In genomic region chr22:32644252-32645100, GRCh38 we compare ENCODE assay signal across 8 cellular contexts.
A peak's percentile ranks its signal among the peaks of the same experiment; 100 is the strongest.
DNase-seq lines count a peak whose midpoint lies in the region; ATAC-seq and TF ChIP-seq lines count a peak whose summit lies in the region.

No MANE protein-coding gene starts in this region.

- DNase-seq in AG20443 (ENCODE audit: low spot score) (peak; percentile 51), OCI-LY7 (ENCODE audit: low spot score) (no peak), ascending aorta (ENCODE audit: low spot score in 2 of 2) (peak; percentile 25 to 75), WERI-Rb-1 (no peak)
- DNase-seq in stimulated activated naive CD4-positive, alpha-beta T cell treated with Interleukin-2 at 50 U/mL for 16 hours (lab: John Stamatoyannopoulos, UW): peak; percentile 3

- H3K36me3 ChIP-seq in OCI-LY7 (ENCODE audit: insufficient read depth, low read length) (no peaks in the 10 kb centered on the region), ascending aorta (no peaks in the 10 kb centered on the region), liver (ENCODE audit: control insufficient read depth in 4 of 4, insufficient read depth in 3 of 4, low read depth in 1 of 4, low read length in 3 of 4) (no peaks in the 10 kb centered on the region), WERI-Rb-1 (no peaks in the 10 kb centered on the region)

- H3K79me2 ChIP-seq in OCI-LY7 (ENCODE audit: insufficient read depth, low read depth, low read length): no peaks in the 10 kb centered on the region

- H2AFZ ChIP-seq in OCI-LY7 (ENCODE audit: low read length): peak overlapping the region; percentile 34; the same call in 1 of the 2 replicates

- intact Hi-C loops in OCI-LY7 (cut with micrococcal nuclease; ENCODE audit: unreplicated experiment) (no loop called here), ascending aorta (cut with DNase I) (no loop called here)

- 21% methylated on average over 14 of the region's 14 CpGs for WGBS in liver

- TF ChIP-seq CTCF in OCI-LY7 (conservative IDR thresholded peaks at IDR 0.05; ENCODE audit: low read length) (no peak), ascending aorta (IDR thresholded peaks at IDR 0.05) (no peak), liver (IDR thresholded peaks at IDR 0.05; ENCODE audit: low read depth, low read length, missing input control) (no peak), WERI-Rb-1 (IDR thresholded peaks at IDR 0.05; ENCODE audit: low read depth, low read length) (no peak)

- H3K9ac ChIP-seq in liver (ENCODE audit: low read depth in 1 of 2, low read length in 2 of 2): peak overlapping the region in 1 of 2 donors; percentile 62

- peaks cover 4% of the 10 kb centered on the region for H3K4me1 ChIP-seq in OCI-LY7 (ENCODE audit: insufficient read depth, low read length, poor library complexity, severe bottlenecking)
- H3K4me1 ChIP-seq in ascending aorta: no peaks in the 10 kb centered on the region
- H3K4me1 ChIP-seq in liver (ENCODE audit: control insufficient read depth in 4 of 4, insufficient read depth in 4 of 4, low read length in 3 of 4): peaks cover 4 to 10% (median 7%) of the 10 kb centered on the region in 4 donors

- CTCF ChIA-PET in OCI-LY7 (lab: Charles Lee; ENCODE audit: unreplicated experiment): no interaction called here

- peak; percentile 73 to 78 for TF ChIP-seq RAD21 in liver (IDR thresholded peaks at IDR 0.05)

- no peaks in the 10 kb centered on the region for H3K9me2 ChIP-seq in OCI-LY7 (ENCODE audit: insufficient read depth, low read length)

- no peaks in the 10 kb centered on the region for H4K20me1 ChIP-seq in OCI-LY7 (ENCODE audit: insufficient read depth, low read length)

- H3K27ac ChIP-seq in OCI-LY7 (ENCODE audit: low read depth, low read length, poor library complexity, severe bottlenecking) (no peak overlapping the region), ascending aorta (peak overlapping the region; percentile 58 to 64), liver (ENCODE audit: low read depth in 1 of 2, low read length in 2 of 2) (peak overlapping the region; percentile 52 to 86), WERI-Rb-1 (no peak overlapping the region)

- no peak overlapping the region for H3K4me2 ChIP-seq in OCI-LY7 (ENCODE audit: low read length)

- POLR2A ChIA-PET in OCI-LY7 (lab: Charles Lee): no interaction called here

- no TSS peak for BruUV-seq in OCI-LY7 (replicated peaks; lab: Mats Ljungman, UMichigan)

- H3K9me3 ChIP-seq in OCI-LY7 (ENCODE audit: low read length) (no peaks in the 10 kb centered on the region), ascending aorta (no peaks in the 10 kb centered on the region), liver (ENCODE audit: control insufficient read depth in 4 of 4, low read length in 3 of 4) (peaks cover 0 to 3% (median 0%) of the 10 kb centered on the region in 4 donors), WERI-Rb-1 (ENCODE audit: severe bottlenecking) (no peaks in the 10 kb centered on the region)

- no peak for ATAC-seq in HG03135 (IDR thresholded peaks at IDR 0.05; ENCODE audit: unreplicated experiment)
- ATAC-seq in HG03469 (IDR thresholded peaks at IDR 0.05; ENCODE audit: unreplicated experiment): no peak

- H3K27me3 ChIP-seq in ascending aorta: no peaks in the 10 kb centered on the region
- no peaks in the 10 kb centered on the region for H3K27me3 ChIP-seq in liver (ENCODE audit: control insufficient read depth in 4 of 4, insufficient read depth in 4 of 4, low read length in 3 of 4)
- H3K27me3 ChIP-seq in WERI-Rb-1 (ENCODE audit: insufficient read depth, low read depth, severe bottlenecking): no peaks in the 10 kb centered on the region

- no peak overlapping the region for H3K4me3 ChIP-seq in OCI-LY7 (ENCODE audit: low read depth, low read length, poor library complexity, severe bottlenecking)
- H3K4me3 ChIP-seq in ascending aorta: no peak overlapping the region
- no peak overlapping the region for H3K4me3 ChIP-seq in liver (ENCODE audit: low read depth in 1 of 3, low read length in 3 of 3)
- H3K4me3 ChIP-seq in WERI-Rb-1 (ENCODE audit: low read depth, low read length): no peak overlapping the region

TF ChIP-seq in liver, 16 proteins besides CTCF, POLR2A, EP300 and RAD21:
- peak; percentile 70 for TF ChIP-seq FOXA1 (IDR thresholded peaks at IDR 0.05)
- peak; percentile 58 for TF ChIP-seq TAF1 (conservative IDR thresholded peaks at IDR 0.05)
- TF ChIP-seq FOXA2 (IDR thresholded peaks at IDR 0.05): peak; percentile 58
- TF ChIP-seq HNF4A (conservative IDR thresholded peaks at IDR 0.05): peak; percentile 57 to 62
- TF ChIP-seq NR2F2 (IDR thresholded peaks at IDR 0.05): peak; percentile 89
- TF ChIP-seq YY1 (IDR thresholded peaks at IDR 0.05): peak; percentile 80
- TF ChIP-seq EGR1 (IDR thresholded peaks at IDR 0.05; ENCODE audit: low read depth in 2 of 2): peak; percentile 78 to 89
- TF ChIP-seq SP1 (IDR thresholded peaks at IDR 0.05): peak; percentile 96
- TF ChIP-seq JUND (IDR thresholded peaks at IDR 0.05): peak; percentile 23 to 39
- TF ChIP-seq ZBTB33 (IDR thresholded peaks at IDR 0.05): peak; percentile 69
- TF ChIP-seq ATF3 (IDR thresholded peaks at IDR 0.05): no peak
- peak; percentile 84 to 86 for TF ChIP-seq RXRA (IDR thresholded peaks at IDR 0.05)
- peak; percentile 62 to 85 for TF ChIP-seq GABPA (IDR thresholded peaks at IDR 0.05 in 1 of 2, conservative IDR thresholded peaks at IDR 0.05 in 1 of 2)
- TF ChIP-seq MAX (IDR thresholded peaks at IDR 0.05): peak; percentile 100
- peak; percentile 59 for TF ChIP-seq REST (IDR thresholded peaks at IDR 0.05)
- no peak for TF ChIP-seq HNF4G (IDR thresholded peaks at IDR 0.05)
TF ChIP-seq in liver: peak in this region for 14.

Comparison
In these comparisons a context has a peak if more than half of its experiments do, and no peak if none do; other contexts are left out.
1. DNase-seq: peak in AG20443 (single experiment), ascending aorta (2 of 2) and stimulated activated naive CD4-positive, alpha-beta T cell treated with Interleukin-2 at 50 U/mL for 16 hours (single experiment); none in OCI-LY7 (single experiment) and WERI-Rb-1 (single experiment).
2. H3K27ac ChIP-seq: peak in ascending aorta (2 of 2) and liver (2 of 2); none in OCI-LY7 (single experiment) and WERI-Rb-1 (single experiment).